ENCODE assay signal across 1 cellular context in genomic region chr19:37564624-37565369, GRCh38.
TF ChIP-seq lines count a peak whose summit lies in the region.

No MANE protein-coding gene starts in this region.

TF ChIP-seq in endothelial cell of umbilical vein, 7 proteins besides CTCF, POLR2A, EP300 and RAD21:
- no peak for TF ChIP-seq MAX (IDR thresholded peaks at IDR 0.05; ENCODE audit: insufficient read depth, insufficient read length)
- no peak for TF ChIP-seq EZH2 (IDR thresholded peaks at IDR 0.05; ENCODE audit: borderline replicate concordance, low read depth, low read length, severe bottlenecking)
- no peak for TF ChIP-seq POLR2AphosphoS5 (IDR thresholded peaks at IDR 0.05; ENCODE audit: insufficient read depth, low read depth, low read length)
- TF ChIP-seq JUN (IDR thresholded peaks at IDR 0.05; ENCODE audit: borderline replicate concordance, insufficient read depth, insufficient read length, low read depth), result no peak
- TF ChIP-seq GATA2 (IDR thresholded peaks at IDR 0.05; ENCODE audit: insufficient read depth, insufficient read length, low read depth, low read length), result no peak
- no peak for TF ChIP-seq MYC (IDR thresholded peaks at IDR 0.05; ENCODE audit: low read depth, low read length)
- TF ChIP-seq FOS (IDR thresholded peaks at IDR 0.05; ENCODE audit: borderline replicate concordance, insufficient read depth, low read length), result no peak
